10 cellular contexts compared by ENCODE assay signal in genomic region chr3:114418107-114418506, GRCh38.
DNase-seq lines count a peak whose midpoint lies in the region; ATAC-seq lines count a peak whose summit lies in the region.
"Had no signal": no experiment of that assay in that cellular context is flagged by ENCODE, and none has a peak within 500 bp of the region (broad histone marks: within the 10 kb centered on the region; RNA-seq: fewer than 3 reads in every experiment).

No MANE protein-coding gene starts in this region.

- CTCF ChIA-PET in T-cell (lab: Charles Lee), result interaction anchor here (0.7 to 4.1 kb wide), 35 partner anchors 9 to 1114 kb away, joined by 3 to 51 read pairs (median 4); no protein-coding TSS in a partner anchor

- no peaks in the 10 kb centered on the region for H3K9me3 Mint-ChIP-seq in T-cell
- H3K9me3 Mint-ChIP-seq: immature natural killer cell; T-helper 1 cell treated with Interleukin-12 subunit alpha and Interleukin-12 subunit beta and Interleukin-4 antibody, amounts not matched to agents 30 μg/mL and 1 μg/mL, for 36 hours had no signal

- H3K4me3 Mint-ChIP-seq in T-cell, result no peak overlapping the region
- H3K4me3 Mint-ChIP-seq: T-helper 1 cell treated with Interleukin-12 subunit alpha and Interleukin-12 subunit beta and Interleukin-4 antibody, amounts not matched to agents 30 μg/mL and 1 μg/mL, for 36 hours had no signal

- POLR2A ChIA-PET in T-cell (lab: Charles Lee), result interaction anchor here in 1 of 2 donors (0.7 kb wide), 1 partner anchor 474 kb away, joined by 3 read pairs; no protein-coding TSS in a partner anchor

- DNase-seq in iris pigment epithelial cell (ENCODE audit: low read depth) (peak; percentile 48), NCI-H226 (no peak), activated gamma-delta T cell treated with Interleukin-2 at 50 U/mL for 16 hours (no peak), T-cell (no peak)
- no peak for DNase-seq in activated CD8-positive, alpha-beta memory T cell treated with anti-CD3 and anti-CD28 coated beads for 24 hours

- H3K36me3 Mint-ChIP-seq in T-cell, result no peaks in the 10 kb centered on the region
- H3K36me3 Mint-ChIP-seq: immature natural killer cell had no signal

- H3K27ac Mint-ChIP-seq in T-cell, result no peak overlapping the region
- H3K27ac Mint-ChIP-seq: immature natural killer cell; T-helper 1 cell treated with Interleukin-12 subunit alpha and Interleukin-12 subunit beta and Interleukin-4 antibody, amounts not matched to agents 30 μg/mL and 1 μg/mL, for 36 hours had no signal

- no peaks in the 10 kb centered on the region for H3K27me3 Mint-ChIP-seq in T-cell

- ATAC-seq in GM18861 (IDR thresholded peaks at IDR 0.05; ENCODE audit: unreplicated experiment) (peak; percentile 81), GM21526 (IDR thresholded peaks at IDR 0.05; ENCODE audit: low FRiP score, unreplicated experiment) (peak; percentile 68), HG03342 (IDR thresholded peaks at IDR 0.05; ENCODE audit: unreplicated experiment) (peak; percentile 83), T-cell (replicated peaks in 1 of 4) (no peak)

- H3K4me1 Mint-ChIP-seq in T-cell, result peaks cover 6 to 13% (median 11%) of the 10 kb centered on the region in 3 donors

Comparison
In these comparisons a context has a peak if more than half of its experiments do, and no peak if none do; other contexts are left out.
1. ATAC-seq: peak in GM18861 (single experiment), GM21526 (single experiment) and HG03342 (single experiment); none in T-cell (0 of 4).